ENCODE assay signal across 12 cellular contexts in the genomic region with DNA sequence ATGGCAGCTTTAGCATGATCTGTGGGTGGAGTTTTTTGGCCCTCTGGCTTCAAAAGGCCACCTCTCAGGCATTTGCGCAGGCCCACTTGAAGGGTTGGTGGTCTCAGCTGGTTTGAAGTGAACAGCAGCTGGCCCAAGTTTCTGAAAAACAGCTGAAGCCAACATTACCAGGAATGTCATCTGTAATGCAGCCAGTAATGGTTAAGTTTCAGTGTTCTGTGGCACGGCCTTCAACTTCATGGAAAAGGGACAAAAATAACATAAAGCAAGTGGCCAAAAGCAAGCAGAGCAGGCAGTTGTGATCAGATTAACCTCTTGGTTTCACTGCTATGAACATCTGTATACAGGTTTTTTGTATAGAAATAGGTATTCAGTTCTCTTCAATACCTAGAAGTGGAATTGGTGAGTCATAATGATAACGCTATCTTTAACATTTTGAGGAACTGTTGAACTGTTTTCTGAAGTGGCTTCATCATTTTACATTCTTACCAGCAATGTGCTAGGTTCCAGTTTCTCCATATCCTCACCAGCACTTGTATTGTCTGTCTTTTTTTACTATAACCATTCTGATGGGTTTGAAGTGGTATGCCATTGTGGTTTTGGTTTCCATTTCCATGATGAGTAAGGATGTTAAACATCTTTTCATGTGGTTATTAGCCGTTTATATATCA.
DNase-seq lines count a peak whose midpoint lies in the region; ATAC-seq lines count a peak whose summit lies in the region.
"Had no signal": no experiment of that assay in that cellular context is flagged by ENCODE, and none has a peak within 500 bp of the region (broad histone marks: within the 10 kb centered on the region; RNA-seq: fewer than 3 reads in every experiment).

No MANE protein-coding gene starts in this region.

- DNase-seq in M059J (ENCODE audit: low read depth) (peak; percentile 68), hippocampal formation (lab: John Stamatoyannopoulos, UW) (no peak), NCI-H510A (lab: John Stamatoyannopoulos, UW) (no peak), DMS 273 (lab: John Stamatoyannopoulos, UW; ENCODE audit: unreplicated experiment) (no peak), germinal center (ENCODE audit: low spot score) (no peak)
- peak; percentile 0 for DNase-seq in central memory CD4-positive, alpha-beta T cell
- DNase-seq: DMS79 treated with DMSO at 0.1 percent for 48 hours, NCI-H146, right lobe of liver, SHP77 treated with DMSO at 0.1 percent for 48 hours had no signal

- ATAC-seq in GM18511 (IDR thresholded peaks at IDR 0.05; ENCODE audit: unreplicated experiment) (peak; percentile 50), GM21447 (IDR thresholded peaks at IDR 0.05; ENCODE audit: unreplicated experiment) (peak; percentile 81)
- ATAC-seq: right lobe of liver had no signal

Comparison
In these comparisons a context has a peak if more than half of its experiments do, and no peak if none do; other contexts are left out.
1. DNase-seq: peak in M059J (single experiment) and central memory CD4-positive, alpha-beta T cell (single experiment); none in hippocampal formation (0 of 2), NCI-H510A (single experiment), DMS 273 (single experiment) and germinal center (single experiment).